23 cellular contexts compared by ENCODE assay signal in the genomic region with DNA sequence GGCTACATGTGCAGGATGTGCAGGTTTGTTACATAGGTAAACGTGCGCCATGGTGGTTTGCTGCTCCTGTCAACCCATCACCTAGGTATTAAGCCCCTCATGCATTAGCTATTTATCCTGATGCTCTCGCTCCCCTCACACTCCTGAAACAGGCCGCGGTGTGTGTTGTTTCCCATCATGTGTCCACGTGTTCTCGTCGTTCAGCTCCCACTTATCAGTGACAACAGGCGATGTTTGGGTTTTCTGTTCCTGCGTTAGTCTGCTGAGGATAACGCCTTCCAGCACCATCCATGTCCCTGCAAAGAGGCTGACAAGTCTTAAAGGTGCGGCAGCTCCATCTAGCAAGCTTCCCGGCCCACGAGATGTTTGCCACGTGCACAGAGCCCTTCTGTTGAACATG.
"Had no signal": no experiment of that assay in that cellular context is flagged by ENCODE, and none has a peak within 500 bp of the region (broad histone marks: within the 10 kb centered on the region; RNA-seq: fewer than 3 reads in every experiment).

No MANE protein-coding gene starts in this region.

- DNase-seq: Karpas-422, KG1, MG63, NCI-H1092 treated with DMSO at 0.1 percent for 48 hours, NCI-H1436, NCI-H187, NCI-H2029, NCI-H2081 treated with DMSO at 0.1 percent for 48 hours, NCI-H2171, NCI-H226, NCI-H446, NCI-H510A, NCI-H524 treated with DMSO at 0.1 percent for 48 hours, NCI-H69, NCI-H774, PC-3, SHP77 treated with DMSO at 0.1 percent for 48 hours, SJCRH30, T-helper 1 cell had no signal

- H3K4me3 ChIP-seq: MG63, SJCRH30 had no signal

- H3K9me3 ChIP-seq: MG63, SJCRH30 had no signal

- ATAC-seq: Panc1, PC-3, Right ventricle myocardium inferior, SK-N-SH treated with all-trans-retinoic acid at 6 μM for 48 hours had no signal

- H3K27ac ChIP-seq: RWPE1, SJCRH30 had no signal

- H3K27me3 ChIP-seq: MG63, SJCRH30 had no signal

- H3K36me3 ChIP-seq: MG63, SJCRH30 had no signal
